Comparison of ENCODE assay signal across 8 cellular contexts in genomic region chr10:28628184-28628893, GRCh38.
DNase-seq lines count a peak whose midpoint lies in the region; ATAC-seq and TF ChIP-seq lines count a peak whose summit lies in the region.

No MANE protein-coding gene starts in this region.

- H3K36me3 ChIP-seq in HEK293 (ENCODE audit: control insufficient read depth in 2 of 2, insufficient read depth in 1 of 2, low read length in 2 of 2): no peaks in the 10 kb centered on the region

- CTCF ChIA-PET in HEK293 (lab: Yijun Ruan, JAX): interaction anchor here (0.6 to 3.0 kb wide), 24 partner anchors 9 to 874 kb away, joined by 3 to 17 read pairs (median 4); no protein-coding TSS in a partner anchor

- in situ Hi-C loops in astrocyte of the cerebellum (cut with HindIII; ENCODE audit: low sequenced_read_pairs): no loop called here

- no peak overlapping the region for H3K27ac ChIP-seq in HEK293 (ENCODE audit: extremely low read depth, low read depth, low read length)

- TF ChIP-seq CTCF in HEK293 (tag by site-specific recombination; IDR thresholded peaks at IDR 0.05) (peak; percentile 66), astrocyte of the cerebellum (IDR thresholded peaks at IDR 0.05; ENCODE audit: low read depth, low read length, missing control alignments) (peak; percentile 89)

- no peak for ATAC-seq in HG03571 (IDR thresholded peaks at IDR 0.05; ENCODE audit: unreplicated experiment)

- POLR2A ChIA-PET in HEK293 (lab: Yijun Ruan, JAX): no interaction called here

- no peaks in the 10 kb centered on the region for H3K9me3 ChIP-seq in HEK293 (ENCODE audit: control insufficient read depth, insufficient read depth, low read depth, low read length)

- DNase-seq in GDM1 (lab: John Stamatoyannopoulos, UW) (peak; percentile 35), NCI-H128 (lab: John Stamatoyannopoulos, UW; ENCODE audit: unreplicated experiment) (peak; percentile 5), T-helper 9 cell (peak; percentile 61), astrocyte of the cerebellum (ENCODE audit: low read depth) (peak; percentile 74), hippocampal formation (lab: John Stamatoyannopoulos, UW) (peak; percentile 40 to 65), skeletal muscle cell (ENCODE audit: low read depth) (peak; percentile 27)

- H3K4me3 ChIP-seq in HEK293 (ENCODE audit: low read depth, low read length) (no peak overlapping the region), astrocyte of the cerebellum (ENCODE audit: low read depth, low read length) (no peak overlapping the region), skeletal muscle cell (ENCODE audit: low read depth, low read length) (no peak overlapping the region)

- peaks cover 10% of the 10 kb centered on the region; the same call in 1 of the 2 replicates for H3K4me1 ChIP-seq in HEK293 (ENCODE audit: control insufficient read depth, insufficient read depth, low read length)

TF ChIP-seq in HEK293, 187 proteins besides CTCF, POLR2A, EP300 and RAD21 (continues in another document):
- no peak for TF ChIP-seq REPIN1 (tag by site-specific recombination; IDR thresholded peaks at IDR 0.05; ENCODE audit: low read depth)
- TF ChIP-seq ZNF660 (tag by site-specific recombination; IDR thresholded peaks at IDR 0.05): 0 out of 2 replicates have a peak, but pooled peaks have one; percentile 50
- TF ChIP-seq ZNF114 (tag by site-specific recombination; IDR thresholded peaks at IDR 0.05): no peak
- TF ChIP-seq, protein P1, sequence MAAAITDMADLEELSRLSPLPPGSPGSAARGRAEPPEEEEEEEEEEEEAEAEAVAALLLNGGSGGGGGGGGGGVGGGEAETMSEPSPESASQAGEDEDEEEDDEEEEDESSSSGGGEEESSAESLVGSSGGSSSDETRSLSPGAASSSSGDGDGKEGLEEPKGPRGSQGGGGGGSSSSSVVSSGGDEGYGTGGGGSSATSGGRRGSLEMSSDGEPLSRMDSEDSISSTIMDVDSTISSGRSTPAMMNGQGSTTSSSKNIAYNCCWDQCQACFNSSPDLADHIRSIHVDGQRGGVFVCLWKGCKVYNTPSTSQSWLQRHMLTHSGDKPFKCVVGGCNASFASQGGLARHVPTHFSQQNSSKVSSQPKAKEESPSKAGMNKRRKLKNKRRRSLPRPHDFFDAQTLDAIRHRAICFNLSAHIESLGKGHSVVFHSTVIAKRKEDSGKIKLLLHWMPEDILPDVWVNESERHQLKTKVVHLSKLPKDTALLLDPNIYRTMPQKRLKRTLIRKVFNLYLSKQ (tag by site-specific recombination; IDR thresholded peaks at IDR 0.05; ENCODE audit: borderline replicate concordance): no peak
- TF ChIP-seq ZNF701 (tag by site-specific recombination; IDR thresholded peaks at IDR 0.05): no peak
- peak; percentile 49; the same call in 1 of the 2 replicates for TF ChIP-seq SP7 (tag by site-specific recombination; IDR thresholded peaks at IDR 0.05)
- no peak for TF ChIP-seq ZNF350 (tag by site-specific recombination; IDR thresholded peaks at IDR 0.05)
- no peak for TF ChIP-seq ZNF624 (tag by site-specific recombination; IDR thresholded peaks at IDR 0.05)
- no peak for TF ChIP-seq ZNF621 (tag by site-specific recombination; IDR thresholded peaks at IDR 0.05)
- no peak for TF ChIP-seq ZNF571 (tag by site-specific recombination; IDR thresholded peaks at IDR 0.05)
- no peak; the same call in 1 of the 2 replicates for TF ChIP-seq ZBTB21 (tag by site-specific recombination; IDR thresholded peaks at IDR 0.05)
- no peak for TF ChIP-seq ZNF398 (tag by site-specific recombination; IDR thresholded peaks at IDR 0.05)
- TF ChIP-seq ZNF37A (tag by site-specific recombination; IDR thresholded peaks at IDR 0.05): no peak
- TF ChIP-seq ZNF561 (tag by site-specific recombination; IDR thresholded peaks at IDR 0.05; ENCODE audit: borderline replicate concordance): no peak
- TF ChIP-seq GLI4 (tag by site-specific recombination; IDR thresholded peaks at IDR 0.05): no peak
- no peak for TF ChIP-seq ZNF433 (tag by site-specific recombination; IDR thresholded peaks at IDR 0.05; ENCODE audit: low read depth)
- no peak for TF ChIP-seq ZNF274 (IDR thresholded peaks at IDR 0.05; ENCODE audit: low read length)
- no peak for TF ChIP-seq ZNF274 (tag by site-specific recombination; IDR thresholded peaks at IDR 0.05; ENCODE audit: borderline replicate concordance)
- no peak for TF ChIP-seq ZNF214 (tag by site-specific recombination; IDR thresholded peaks at IDR 0.05; ENCODE audit: borderline replicate concordance)
- peak; percentile 67; the same call in 1 of the 2 replicates for TF ChIP-seq ZNF501 (tag by site-specific recombination; IDR thresholded peaks at IDR 0.05)
- no peak for TF ChIP-seq KLF16 (tag by site-specific recombination; IDR thresholded peaks at IDR 0.05)
- no peak for TF ChIP-seq ZNF266 (tag by site-specific recombination; IDR thresholded peaks at IDR 0.05; ENCODE audit: low read depth)
- TF ChIP-seq ZNF555 (tag by site-specific recombination; conservative IDR thresholded peaks at IDR 0.05): no peak
- TF ChIP-seq ZFP3 (tag by site-specific recombination; IDR thresholded peaks at IDR 0.05; ENCODE audit: low read depth): no peak
- 0 out of 2 replicates have a peak, but pooled peaks have one; percentile 60 for TF ChIP-seq MYNN (tag by site-specific recombination; IDR thresholded peaks at IDR 0.05; ENCODE audit: borderline replicate concordance)
- TF ChIP-seq ZNF510 (tag by site-specific recombination; IDR thresholded peaks at IDR 0.05; ENCODE audit: insufficient replicate concordance): no peak
- TF ChIP-seq, protein P2, sequence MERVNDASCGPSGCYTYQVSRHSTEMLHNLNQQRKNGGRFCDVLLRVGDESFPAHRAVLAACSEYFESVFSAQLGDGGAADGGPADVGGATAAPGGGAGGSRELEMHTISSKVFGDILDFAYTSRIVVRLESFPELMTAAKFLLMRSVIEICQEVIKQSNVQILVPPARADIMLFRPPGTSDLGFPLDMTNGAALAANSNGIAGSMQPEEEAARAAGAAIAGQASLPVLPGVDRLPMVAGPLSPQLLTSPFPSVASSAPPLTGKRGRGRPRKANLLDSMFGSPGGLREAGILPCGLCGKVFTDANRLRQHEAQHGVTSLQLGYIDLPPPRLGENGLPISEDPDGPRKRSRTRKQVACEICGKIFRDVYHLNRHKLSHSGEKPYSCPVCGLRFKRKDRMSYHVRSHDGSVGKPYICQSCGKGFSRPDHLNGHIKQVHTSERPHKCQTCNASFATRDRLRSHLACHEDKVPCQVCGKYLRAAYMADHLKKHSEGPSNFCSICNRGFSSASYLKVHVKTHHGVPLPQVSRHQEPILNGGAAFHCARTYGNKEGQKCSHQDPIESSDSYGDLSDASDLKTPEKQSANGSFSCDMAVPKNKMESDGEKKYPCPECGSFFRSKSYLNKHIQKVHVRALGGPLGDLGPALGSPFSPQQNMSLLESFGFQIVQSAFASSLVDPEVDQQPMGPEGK (tag by site-specific recombination; IDR thresholded peaks at IDR 0.05): no peak
- TF ChIP-seq, protein P3, sequence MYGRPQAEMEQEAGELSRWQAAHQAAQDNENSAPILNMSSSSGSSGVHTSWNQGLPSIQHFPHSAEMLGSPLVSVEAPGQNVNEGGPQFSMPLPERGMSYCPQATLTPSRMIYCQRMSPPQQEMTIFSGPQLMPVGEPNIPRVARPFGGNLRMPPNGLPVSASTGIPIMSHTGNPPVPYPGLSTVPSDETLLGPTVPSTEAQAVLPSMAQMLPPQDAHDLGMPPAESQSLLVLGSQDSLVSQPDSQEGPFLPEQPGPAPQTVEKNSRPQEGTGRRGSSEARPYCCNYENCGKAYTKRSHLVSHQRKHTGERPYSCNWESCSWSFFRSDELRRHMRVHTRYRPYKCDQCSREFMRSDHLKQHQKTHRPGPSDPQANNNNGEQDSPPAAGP (tag by site-specific recombination; IDR thresholded peaks at IDR 0.05): no peak
- TF ChIP-seq ZBTB11 (tag by site-specific recombination; conservative IDR thresholded peaks at IDR 0.05; ENCODE audit: low read depth): no peak

Comparison
In these comparisons a context has a peak if more than half of its experiments do, and no peak if none do; other contexts are left out.
1. DNase-seq: peak in every context shown above with its lines; median percentile 74 in astrocyte of the cerebellum; 61 in T-helper 9 cell; 52 in hippocampal formation; 35 in GDM1; 27 in skeletal muscle cell; 5 in NCI-H128.